ENCODE assay signal across 20 cellular contexts in the genomic region with DNA sequence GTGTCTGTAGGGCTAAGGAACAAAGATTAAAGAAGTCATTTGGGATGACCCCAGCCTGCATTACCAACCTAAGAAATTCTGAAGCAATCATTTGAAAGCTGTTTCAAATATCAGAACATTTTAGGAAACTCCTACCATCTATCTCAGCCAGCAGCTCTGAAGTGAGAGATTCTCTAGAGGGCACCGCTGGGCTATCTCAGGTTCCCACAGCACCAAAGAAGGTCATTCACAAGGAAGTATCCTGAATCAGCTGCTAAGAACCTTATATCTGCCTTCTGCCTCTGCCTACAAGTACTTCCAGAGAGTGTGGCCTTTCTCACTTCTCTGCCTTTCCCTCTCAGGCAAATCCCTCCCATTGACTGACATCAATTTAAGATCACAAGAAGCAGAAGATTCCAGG. TPM values are rescaled to one million over a fixed set of nuclear protein-coding genes. Genes with fewer than 3 reads are reported as not detected.
DNase-seq lines count a peak whose midpoint lies in the region; ATAC-seq and TF ChIP-seq lines count a peak whose summit lies in the region.
"Had no signal": no experiment of that assay in that cellular context is flagged by ENCODE, and none has a peak within 500 bp of the region (broad histone marks: within the 10 kb centered on the region; RNA-seq: fewer than 3 reads in every experiment).

No MANE protein-coding gene starts in this region.

- TF ChIP-seq CTCF in AG04449 (IDR thresholded peaks at IDR 0.05; ENCODE audit: insufficient read depth, low read length, missing control alignments) (peak; percentile 6), HCT116 (IDR thresholded peaks at IDR 0.05 in 2 of 3, conservative IDR thresholded peaks at IDR 0.05 in 1 of 3; ENCODE audit: borderline replicate concordance in 1 of 3, insufficient read depth in 1 of 3, low read depth in 2 of 3, low read length in 2 of 3) (no peak), foreskin fibroblast (IDR thresholded peaks at IDR 0.05; ENCODE audit: low read depth, low read length) (peak; percentile 15), Calu3 (IDR thresholded peaks at IDR 0.05; ENCODE audit: unreplicated experiment) (no peak)

- no peaks in the 10 kb centered on the region for H4K20me1 ChIP-seq in HCT116 (ENCODE audit: insufficient read depth)

- peaks cover 38% of the 10 kb centered on the region for H3K27me3 Mint-ChIP-seq in Calu3 (ENCODE audit: unreplicated experiment)
- H3K27me3 Mint-ChIP-seq: progenitor cell of endocrine pancreas had no signal

- no peaks in the 10 kb centered on the region for H3K36me3 Mint-ChIP-seq in Calu3 (ENCODE audit: insufficient read depth, unreplicated experiment)
- H3K36me3 Mint-ChIP-seq: CD8-positive, alpha-beta T cell; natural killer cell treated with Interleukin-12 subunit alpha and Interleukin-12 subunit beta and Interleukin-15 and Interleukin-18, amount 100 ng/mL, for 72 hours had no signal

- no peak overlapping the region for H3K4me3 Mint-ChIP-seq in Calu3 (ENCODE audit: low read depth, unreplicated experiment)
- H3K4me3 Mint-ChIP-seq: activated naive CD4-positive, alpha-beta T cell treated with anti-CD3 and anti-CD28 coated beads, Interleukin-2, amount 50 U/mL, for 24 hours; CD8-positive, alpha-beta T cell; natural killer cell treated with Interleukin-12 subunit alpha and Interleukin-12 subunit beta and Interleukin-15 and Interleukin-18, amount 100 ng/mL, for 72 hours had no signal

- H3K4me1 ChIP-seq in HCT116 (ENCODE audit: control insufficient read depth in 1 of 2, insufficient read depth in 2 of 2, low read length in 2 of 2), result no peaks in the 10 kb centered on the region
- H3K4me1 ChIP-seq: ascending aorta had no signal

- peak; percentile 25 for TF ChIP-seq RAD21 in HCT116 (IDR thresholded peaks at IDR 0.05; ENCODE audit: low read depth)

- no peak overlapping the region for H3K4me2 ChIP-seq in HCT116 (ENCODE audit: low read length)

- H3K27ac ChIP-seq in HCT116 (ENCODE audit: low read depth, low read length), result no peak overlapping the region
- H3K27ac ChIP-seq: ascending aorta, skin epidermis had no signal

- ATAC-seq in HCT116 (peak; percentile 52; the same call in 1 of the 2 replicates), SK-N-SH treated with all-trans-retinoic acid at 6 μM for 48 hours (peak; percentile 82)
- ATAC-seq: CD8-positive, alpha-beta T cell; natural killer cell treated with Interleukin-12 subunit alpha and Interleukin-12 subunit beta and Interleukin-15 and Interleukin-18, amount 100 ng/mL, for 72 hours had no signal

- no peaks in the 10 kb centered on the region for H3K9me3 Mint-ChIP-seq in Calu3 (ENCODE audit: low read depth, unreplicated experiment)
- H3K9me3 Mint-ChIP-seq: CD8-positive, alpha-beta T cell; natural killer cell treated with Interleukin-12 subunit alpha and Interleukin-12 subunit beta and Interleukin-15 and Interleukin-18, amount 100 ng/mL, for 72 hours had no signal

- TF ChIP-seq POLR2A in HCT116 (IDR thresholded peaks at IDR 0.05; ENCODE audit: borderline replicate concordance, extremely low read depth, insufficient read depth, insufficient read length), result no peak

- peaks cover 10% of the 10 kb centered on the region for H3K27me3 ChIP-seq in HCT116 (ENCODE audit: insufficient read depth, low read length)
- H3K27me3 ChIP-seq: ascending aorta had no signal

- no peaks in the 10 kb centered on the region for H3K9me3 ChIP-seq in HCT116 (ENCODE audit: control insufficient read depth in 1 of 2, insufficient read depth in 1 of 2, low read depth in 1 of 2, low read length in 2 of 2)
- H3K9me3 ChIP-seq: ascending aorta had no signal

- BruUV-seq in HCT116 (replicated peaks; lab: Mats Ljungman, UMichigan) (no TSS peak), Calu3 (replicated peaks; lab: Mats Ljungman, UMichigan) (no TSS peak)

- no peak overlapping the region for H3K9ac ChIP-seq in HCT116 (ENCODE audit: low read length)

- H3K4me1 Mint-ChIP-seq in Calu3 (ENCODE audit: low read depth, unreplicated experiment), result no peaks in the 10 kb centered on the region
- H3K4me1 Mint-ChIP-seq: activated naive CD4-positive, alpha-beta T cell treated with anti-CD3 and anti-CD28 coated beads, Interleukin-2, amount 50 U/mL, for 24 hours had no signal

- no peaks in the 10 kb centered on the region for H3K9me2 ChIP-seq in HCT116 (ENCODE audit: insufficient read depth)

- RAD21 ChIA-PET in HCT116 (lab: Charles Lee; ENCODE audit: low non-redundant PET in 1 of 2, low total read pairs in 2 of 2, uncharacterized antibody in 2 of 2, unreplicated experiment in 2 of 2), result no interaction called here

- no peaks in the 10 kb centered on the region for H3K36me3 ChIP-seq in HCT116 (ENCODE audit: control insufficient read depth in 1 of 2, insufficient read depth in 2 of 2, low read length in 2 of 2)
- H3K36me3 ChIP-seq: ascending aorta had no signal

- intact Hi-C loops in HCT116 (cut with micrococcal nuclease) (no loop called here), Calu3 (cut with micrococcal nuclease; ENCODE audit: unreplicated experiment) (no loop called here)

- POLR2A ChIA-PET in AG04449 (lab: Yijun Ruan, JAX) (interaction anchor here (1.1 kb wide), 1 partner anchor 13 kb away, joined by 3 read pairs; a partner anchor contains a TSS), HCT116 (lab: Charles Lee) (no interaction called here)

- H3K79me2 ChIP-seq in HCT116 (ENCODE audit: insufficient read depth, low read length), result no peaks in the 10 kb centered on the region

- H2AFZ ChIP-seq in HCT116 (ENCODE audit: low read depth, low read length, poor library complexity, severe bottlenecking), result no peak overlapping the region

- DNase-seq in AG04449 (ENCODE audit: low read depth, low spot score) (no peak), HCT116 (ENCODE audit: low read depth, low spot score) (no peak), foreskin fibroblast (peak; percentile 27 to 68), NCI-H82 treated with DMSO at 0.1 percent for 48 hours (lab: John Stamatoyannopoulos, UW; ENCODE audit: unreplicated experiment) (no peak), ureter (ENCODE audit: low spot score) (no peak), Calu3 (no peak)
- no peak for DNase-seq in stimulated activated CD4-positive, alpha-beta T cell treated with anti-CD3 and anti-CD28 coated beads, Interleukin-4, amount 100 ng/mL, for 4 hours
- DNase-seq: activated CD8-positive, alpha-beta memory T cell treated with anti-CD3 and anti-CD28 coated beads for 24 hours; activated T-cell treated with anti-CD3 and anti-CD28 coated beads, Interleukin-2, amount 50 U/mL, for 48 hours; CD8-positive, alpha-beta T cell; effector memory CD4-positive, alpha-beta T cell; NCI-H146; NCI-H2171 treated with DMSO at 0.1 percent for 48 hours; T-helper 9 cell had no signal

- H3K4me3 ChIP-seq in AG04449 (ENCODE audit: low read depth, low read length) (no peak overlapping the region), HCT116 (replicated peaks in 1 of 2; ENCODE audit: low read depth in 1 of 2, low read length in 2 of 2) (no peak overlapping the region), foreskin fibroblast (ENCODE audit: low read depth in 1 of 2, low read length in 2 of 2) (no peak overlapping the region)
- H3K4me3 ChIP-seq: ascending aorta, skin epidermis had no signal

- CTCF ChIA-PET in AG04449 (lab: Yijun Ruan, JAX), result interaction anchor here (0.7 to 7.1 kb wide), 16 partner anchors 9 to 109 kb away, joined by 3 to 53 read pairs (median 4); a partner anchor contains a TSS
- CTCF ChIA-PET in HCT116 (lab: Charles Lee), result interaction anchor here (1.3 kb wide), 1 partner anchor 9 kb away, joined by 5 read pairs; no protein-coding TSS in a partner anchor
- CTCF ChIA-PET in Calu3 (lab: Charles Lee), result interaction anchor here (0.6 kb wide), 1 partner anchor 103 kb away, joined by 3 read pairs; no protein-coding TSS in a partner anchor

- no peak overlapping the region for H3K27ac Mint-ChIP-seq in Calu3 (ENCODE audit: unreplicated experiment)
- H3K27ac Mint-ChIP-seq: activated naive CD4-positive, alpha-beta T cell treated with anti-CD3 and anti-CD28 coated beads, Interleukin-2, amount 50 U/mL, for 24 hours; CD8-positive, alpha-beta T cell; natural killer cell treated with Interleukin-12 subunit alpha and Interleukin-12 subunit beta and Interleukin-15 and Interleukin-18, amount 100 ng/mL, for 72 hours had no signal

TF ChIP-seq in HCT116, 20 proteins besides CTCF, POLR2A, EP300 and RAD21 (continues in another document):
- TF ChIP-seq POLR2AphosphoS5 (IDR thresholded peaks at IDR 0.05; ENCODE audit: low read depth, low read length) (no peak), ZFX (IDR thresholded peaks at IDR 0.05) (no peak), EZH2phosphoT487 (IDR thresholded peaks at IDR 0.05; ENCODE audit: borderline replicate concordance) (no peak)

TF ChIP-seq in SK-N-SH treated with all-trans-retinoic acid at 6 μM for 48 hours, 23 proteins besides CTCF, POLR2A, EP300 and RAD21 (continues in another document):
- TF ChIP-seq, protein P1, sequence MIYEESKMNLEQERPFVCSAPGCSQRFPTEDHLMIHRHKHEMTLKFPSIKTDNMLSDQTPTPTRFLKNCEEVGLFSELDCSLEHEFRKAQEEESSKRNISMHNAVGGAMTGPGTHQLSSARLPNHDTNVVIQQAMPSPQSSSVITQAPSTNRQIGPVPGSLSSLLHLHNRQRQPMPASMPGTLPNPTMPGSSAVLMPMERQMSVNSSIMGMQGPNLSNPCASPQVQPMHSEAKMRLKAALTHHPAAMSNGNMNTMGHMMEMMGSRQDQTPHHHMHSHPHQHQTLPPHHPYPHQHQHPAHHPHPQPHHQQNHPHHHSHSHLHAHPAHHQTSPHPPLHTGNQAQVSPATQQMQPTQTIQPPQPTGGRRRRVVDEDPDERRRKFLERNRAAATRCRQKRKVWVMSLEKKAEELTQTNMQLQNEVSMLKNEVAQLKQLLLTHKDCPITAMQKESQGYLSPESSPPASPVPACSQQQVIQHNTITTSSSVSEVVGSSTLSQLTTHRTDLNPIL (CRISPR knock-in tag; IDR thresholded peaks at IDR 0.05; ENCODE audit: low read depth), result no peak
- TF ChIP-seq CSDC2 (CRISPR knock-in tag; IDR thresholded peaks at IDR 0.05) (no peak), ZC3H10 (CRISPR knock-in tag; IDR thresholded peaks at IDR 0.05) (no peak), ESRRG (CRISPR knock-in tag; IDR thresholded peaks at IDR 0.05) (no peak)
- TF ChIP-seq, protein P2, sequence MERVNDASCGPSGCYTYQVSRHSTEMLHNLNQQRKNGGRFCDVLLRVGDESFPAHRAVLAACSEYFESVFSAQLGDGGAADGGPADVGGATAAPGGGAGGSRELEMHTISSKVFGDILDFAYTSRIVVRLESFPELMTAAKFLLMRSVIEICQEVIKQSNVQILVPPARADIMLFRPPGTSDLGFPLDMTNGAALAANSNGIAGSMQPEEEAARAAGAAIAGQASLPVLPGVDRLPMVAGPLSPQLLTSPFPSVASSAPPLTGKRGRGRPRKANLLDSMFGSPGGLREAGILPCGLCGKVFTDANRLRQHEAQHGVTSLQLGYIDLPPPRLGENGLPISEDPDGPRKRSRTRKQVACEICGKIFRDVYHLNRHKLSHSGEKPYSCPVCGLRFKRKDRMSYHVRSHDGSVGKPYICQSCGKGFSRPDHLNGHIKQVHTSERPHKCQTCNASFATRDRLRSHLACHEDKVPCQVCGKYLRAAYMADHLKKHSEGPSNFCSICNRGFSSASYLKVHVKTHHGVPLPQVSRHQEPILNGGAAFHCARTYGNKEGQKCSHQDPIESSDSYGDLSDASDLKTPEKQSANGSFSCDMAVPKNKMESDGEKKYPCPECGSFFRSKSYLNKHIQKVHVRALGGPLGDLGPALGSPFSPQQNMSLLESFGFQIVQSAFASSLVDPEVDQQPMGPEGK (CRISPR knock-in tag; IDR thresholded peaks at IDR 0.05; ENCODE audit: borderline replicate concordance), result no peak

RNA-seq across cellular contexts. Expression of a gene that starts 13.4 kb away (rescaled TPM):
- 2.8 TPM for total RNA-seq in HCT116 (2021; ENCODE audit: unreplicated experiment)
- 1.7 and 2.0 TPM in 2 replicates for polyA plus RNA-seq in HCT116 (2012)
- 2.3 TPM for total RNA-seq in ureter
- total RNA-seq in Calu3 (2022), result 0.42 TPM in 1 of 2 replicates, not detected in the other
- total RNA-seq: ascending aorta; CD8-positive, alpha-beta T cell; natural killer cell treated with Interleukin-12 subunit alpha and Interleukin-12 subunit beta and Interleukin-15 and Interleukin-18, amount 100 ng/mL, for 72 hours had no signal

Comparison
In these comparisons a context has a peak if more than half of its experiments do, and no peak if none do; other contexts are left out.
1. DNase-seq: peak in foreskin fibroblast (2 of 2); none in AG04449 (single experiment), HCT116 (single experiment), stimulated activated CD4-positive, alpha-beta T cell treated with anti-CD3 and anti-CD28 coated beads, Interleukin-4, amount 100 ng/mL, for 4 hours (0 of 2), NCI-H82 treated with DMSO at 0.1 percent for 48 hours (single experiment), ureter (single experiment) and Calu3 (single experiment).
2. CTCF ChIP-seq: peak in AG04449 (single experiment) and foreskin fibroblast (single experiment); none in HCT116 (0 of 3) and Calu3 (single experiment).